In genomic region chr15:95492388-95493070, GRCh38 we compare ENCODE assay signal across 20 cellular contexts.
A peak's percentile ranks its signal among the peaks of the same experiment; 100 is the strongest.
DNase-seq lines count a peak whose midpoint lies in the region; ATAC-seq, FAIRE-seq and TF ChIP-seq lines count a peak whose summit lies in the region.
"Had no signal": no experiment of that assay in that cellular context is flagged by ENCODE, and none has a peak within 500 bp of the region (broad histone marks: within the 10 kb centered on the region; RNA-seq: fewer than 3 reads in every experiment).

No MANE protein-coding gene starts in this region.

- H2AFZ ChIP-seq in GM12878 (ENCODE audit: control insufficient read depth, low read depth, low read length): no peak overlapping the region

- H3K9me3 Mint-ChIP-seq in stimulated activated memory B cell treated with anti-CD40 and anti-IgM and Interleukin-4, amounts not matched to agents 10 μg/mL and 1 μg/mL and 100 μg/mL, for 72 hours: peaks cover 5% of the 10 kb centered on the region

- TF ChIP-seq EP300 in GM12878 (IDR thresholded peaks at IDR 0.05; ENCODE audit: borderline replicate concordance in 1 of 2, control insufficient read depth in 1 of 2, low read depth in 2 of 2, low read length in 2 of 2): no peak

- H3K27me3 Mint-ChIP-seq in stimulated activated memory B cell treated with anti-CD40 and anti-IgM and Interleukin-4, amounts not matched to agents 10 μg/mL and 1 μg/mL and 100 μg/mL, for 72 hours: no peaks in the 10 kb centered on the region

- no peaks in the 10 kb centered on the region for H3K27me3 ChIP-seq in GM12878 (replicated peaks in 1 of 2; ENCODE audit: control insufficient read depth in 2 of 2, insufficient read depth in 2 of 2, low read length in 1 of 2)
- no peaks in the 10 kb centered on the region for H3K27me3 ChIP-seq in kidney epithelial cell (ENCODE audit: control insufficient read depth, insufficient read depth, low read length)
- no peaks in the 10 kb centered on the region for H3K27me3 ChIP-seq in left ventricle myocardium inferior (ENCODE audit: low read depth)
- H3K27me3 ChIP-seq: SJCRH30 had no signal

- no TSS peak for BruUV-seq in GM12878 (replicated peaks; lab: Mats Ljungman, UMichigan)

- DNase-seq in HT-29 (ENCODE audit: low spot score) (peak; percentile 59), GM12878 (ENCODE audit: low read depth, low spot score) (no peak), kidney epithelial cell (ENCODE audit: low read depth) (peak; percentile 16), left ventricle myocardium inferior (no peak), germinal center (ENCODE audit: low spot score) (no peak)
- DNase-seq: DMS153, H7, MV-4-11, NCI-H1417 treated with DMSO at 0.1 percent for 48 hours, NCI-H1930, OCI-M1, RPMI8226, SJCRH30 had no signal

- no peak overlapping the region for H3K4me3 ChIP-seq in GM12878
- no peak overlapping the region for H3K4me3 ChIP-seq in kidney epithelial cell (ENCODE audit: low read depth, low read length)
- H3K4me3 ChIP-seq in left ventricle myocardium inferior: no peak overlapping the region
- H3K4me3 ChIP-seq: K562, SJCRH30 had no signal

- in situ Hi-C loops in GM12878 (cut with MboI): no loop called here

- SMC1A ChIA-PET in GM12878 (lab: Charles Lee; ENCODE audit: uncharacterized antibody, unreplicated experiment): interaction anchor here (0.8 to 1.1 kb wide), 2 partner anchors 16 to 19 kb away, joined by 3 read pairs; no protein-coding TSS in a partner anchor

- no peak for FAIRE-seq in GM12878 (lab: Jason Lieb, UNC)
- FAIRE-seq: GM19239, K562 had no signal

- no peak overlapping the region for H3K27ac Mint-ChIP-seq in stimulated activated memory B cell treated with anti-CD40 and anti-IgM and Interleukin-4, amounts not matched to agents 10 μg/mL and 1 μg/mL and 100 μg/mL, for 72 hours

- under 1% methylated on average over 5 of the region's 5 CpGs for WGBS in GM12878 (ENCODE audit: insufficient coverage, insufficient replicate concordance, low lambda C conversion rate, missing lambda C conversion rate)

- no peak for TF ChIP-seq RAD21 in GM12878 (IDR thresholded peaks at IDR 0.05; ENCODE audit: insufficient read depth, low read depth, low read length)

- no peak for TF ChIP-seq POLR2A in GM12878 (IDR thresholded peaks at IDR 0.05; ENCODE audit: low read depth, low read length)

- no peaks in the 10 kb centered on the region for H3K4me1 ChIP-seq in GM12878 (ENCODE audit: control insufficient read depth, insufficient read depth, low read length)
- H3K4me1 ChIP-seq in left ventricle myocardium inferior: no peaks in the 10 kb centered on the region
- H3K4me1 ChIP-seq: SJCRH30 had no signal

- H3K36me3 Mint-ChIP-seq in stimulated activated memory B cell treated with anti-CD40 and anti-IgM and Interleukin-4, amounts not matched to agents 10 μg/mL and 1 μg/mL and 100 μg/mL, for 72 hours: no peaks in the 10 kb centered on the region

- no peak overlapping the region for H3K4me3 Mint-ChIP-seq in stimulated activated memory B cell treated with anti-CD40 and anti-IgM and Interleukin-4, amounts not matched to agents 10 μg/mL and 1 μg/mL and 100 μg/mL, for 72 hours

- no peaks in the 10 kb centered on the region for H3K9me3 ChIP-seq in GM12878 (replicated peaks; ENCODE audit: control insufficient read depth, insufficient read depth, low read length)
- H3K9me3 ChIP-seq in left ventricle myocardium inferior (replicated peaks): no peaks in the 10 kb centered on the region
- H3K9me3 ChIP-seq: SJCRH30 had no signal

- TF ChIP-seq CTCF in GM12878 (IDR thresholded peaks at IDR 0.05 in 2 of 3, conservative IDR thresholded peaks at IDR 0.05 in 1 of 3; ENCODE audit: control insufficient read depth in 2 of 3, extremely low read depth in 1 of 3, insufficient read depth in 1 of 3, low read depth in 3 of 3, low read length in 3 of 3): no peak
- TF ChIP-seq CTCF in kidney epithelial cell (IDR thresholded peaks at IDR 0.05; ENCODE audit: insufficient read depth, low read length, poor library complexity, severe bottlenecking): no peak
- no peak for TF ChIP-seq CTCF in left ventricle myocardium inferior (IDR thresholded peaks at IDR 0.05; ENCODE audit: borderline replicate concordance)

- RAD21 ChIA-PET in GM12878 (lab: Charles Lee; ENCODE audit: unreplicated experiment): no interaction called here

- H3K79me2 ChIP-seq in GM12878 (ENCODE audit: control insufficient read depth, insufficient read depth, low read length): no peaks in the 10 kb centered on the region

- H3K36me3 ChIP-seq in GM12878 (ENCODE audit: control insufficient read depth in 2 of 2, insufficient read depth in 2 of 2, low read length in 1 of 2) (no peaks in the 10 kb centered on the region), kidney epithelial cell (ENCODE audit: control insufficient read depth, insufficient read depth, low read length) (no peaks in the 10 kb centered on the region), left ventricle myocardium inferior (no peaks in the 10 kb centered on the region)
- H3K36me3 ChIP-seq: SJCRH30 had no signal

- no peaks in the 10 kb centered on the region for H4K20me1 ChIP-seq in GM12878 (ENCODE audit: control insufficient read depth, insufficient read depth)

- H3K27ac ChIP-seq in GM12878 (ENCODE audit: control insufficient read depth, insufficient read depth): no peak overlapping the region
- H3K27ac ChIP-seq in left ventricle myocardium inferior (replicated peaks): no peak overlapping the region
- H3K27ac ChIP-seq: C4-2B, HL-60, SJCRH30 had no signal

- CTCF ChIA-PET in GM12878 (lab: Yijun Ruan, JAX): no interaction called here

- H3K4me2 ChIP-seq in GM12878 (ENCODE audit: control insufficient read depth, insufficient read depth): no peak overlapping the region

- intact Hi-C loops in GM12878 (cut with micrococcal nuclease; ENCODE audit: unreplicated experiment): no loop called here
- intact Hi-C loops in left ventricle myocardium inferior (cut with micrococcal nuclease): no loop called here

- no peaks in the 10 kb centered on the region for H3K4me1 Mint-ChIP-seq in stimulated activated memory B cell treated with anti-CD40 and anti-IgM and Interleukin-4, amounts not matched to agents 10 μg/mL and 1 μg/mL and 100 μg/mL, for 72 hours

- peak; percentile 28 for ATAC-seq in GM12878
- ATAC-seq in stimulated activated memory B cell treated with anti-CD40 and anti-IgM and Interleukin-4, amounts not matched to agents 10 μg/mL and 1 μg/mL and 100 μg/mL, for 72 hours: peak; percentile 43
- no peak for ATAC-seq in HG02588 (IDR thresholded peaks at IDR 0.05; ENCODE audit: unreplicated experiment)
- ATAC-seq in HG03460 (IDR thresholded peaks at IDR 0.05; ENCODE audit: unreplicated experiment): no peak
- ATAC-seq: K562 had no signal

- H3K9ac ChIP-seq in GM12878 (ENCODE audit: control insufficient read depth, insufficient read depth, low read length): no peak overlapping the region

- POLR2A ChIA-PET in GM12878 (lab: Charles Lee): no interaction called here

TF ChIP-seq in GM12878, 131 proteins besides CTCF, POLR2A, EP300 and RAD21 (continues in another document):
- TF ChIP-seq BCL3 (IDR thresholded peaks at IDR 0.05; ENCODE audit: borderline replicate concordance, insufficient read depth, low read depth, low read length, poor library complexity, severe bottlenecking) (no peak), KAT2A (conservative IDR thresholded peaks at IDR 0.05; ENCODE audit: control insufficient read depth, low read depth, low read length) (no peak), JUNB (IDR thresholded peaks at IDR 0.05) (no peak), MTA3 (IDR thresholded peaks at IDR 0.05; ENCODE audit: borderline replicate concordance, low read length) (no peak), CEBPB (IDR thresholded peaks at IDR 0.05; ENCODE audit: borderline replicate concordance in 1 of 2, low read depth in 2 of 2, low read length in 2 of 2) (no peak), PAX8 (IDR thresholded peaks at IDR 0.05) (no peak), DPF2 (IDR thresholded peaks at IDR 0.05) (no peak), PKNOX1 (IDR thresholded peaks at IDR 0.05) (no peak), NR2C2 (IDR thresholded peaks at IDR 0.05; ENCODE audit: borderline replicate concordance, control insufficient read depth, insufficient read length, low read depth) (no peak)
- TF ChIP-seq, protein P1, sequence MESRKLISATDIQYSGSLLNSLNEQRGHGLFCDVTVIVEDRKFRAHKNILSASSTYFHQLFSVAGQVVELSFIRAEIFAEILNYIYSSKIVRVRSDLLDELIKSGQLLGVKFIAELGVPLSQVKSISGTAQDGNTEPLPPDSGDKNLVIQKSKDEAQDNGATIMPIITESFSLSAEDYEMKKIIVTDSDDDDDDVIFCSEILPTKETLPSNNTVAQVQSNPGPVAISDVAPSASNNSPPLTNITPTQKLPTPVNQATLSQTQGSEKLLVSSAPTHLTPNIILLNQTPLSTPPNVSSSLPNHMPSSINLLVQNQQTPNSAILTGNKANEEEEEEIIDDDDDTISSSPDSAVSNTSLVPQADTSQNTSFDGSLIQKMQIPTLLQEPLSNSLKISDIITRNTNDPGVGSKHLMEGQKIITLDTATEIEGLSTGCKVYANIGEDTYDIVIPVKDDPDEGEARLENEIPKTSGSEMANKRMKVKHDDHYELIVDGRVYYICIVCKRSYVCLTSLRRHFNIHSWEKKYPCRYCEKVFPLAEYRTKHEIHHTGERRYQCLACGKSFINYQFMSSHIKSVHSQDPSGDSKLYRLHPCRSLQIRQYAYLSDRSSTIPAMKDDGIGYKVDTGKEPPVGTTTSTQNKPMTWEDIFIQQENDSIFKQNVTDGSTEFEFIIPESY (IDR thresholded peaks at IDR 0.05): no peak

Comparison
In these comparisons a context has a peak if more than half of its experiments do, and no peak if none do; other contexts are left out.
1. DNase-seq: peak in HT-29 (single experiment) and kidney epithelial cell (single experiment); none in GM12878 (single experiment), left ventricle myocardium inferior (single experiment) and germinal center (single experiment).
2. ATAC-seq: peak in GM12878 (single experiment) and stimulated activated memory B cell treated with anti-CD40 and anti-IgM and Interleukin-4, amounts not matched to agents 10 μg/mL and 1 μg/mL and 100 μg/mL, for 72 hours (single experiment); none in HG02588 (single experiment) and HG03460 (single experiment).